Comparison of ENCODE assay signal across 21 cellular contexts in genomic region chr10:672992-673391, GRCh38. TPM values are rescaled to one million over a fixed set of nuclear protein-coding genes. Genes with fewer than 3 reads are reported as not detected.
DNase-seq lines count a peak whose midpoint lies in the region; ATAC-seq and TF ChIP-seq lines count a peak whose summit lies in the region.
"Had no signal": no experiment of that assay in that cellular context is flagged by ENCODE, and none has a peak within 500 bp of the region (broad histone marks: within the 10 kb centered on the region; RNA-seq: fewer than 3 reads in every experiment).

No MANE protein-coding gene starts in this region.

- ATAC-seq in GM18498 (IDR thresholded peaks at IDR 0.05; ENCODE audit: unreplicated experiment) (no peak), HG03378 (IDR thresholded peaks at IDR 0.05; ENCODE audit: unreplicated experiment) (no peak)
- ATAC-seq: CD8-positive, alpha-beta T cell; GM12878; GM23338; HCT116 had no signal

- H3K4me3 ChIP-seq in colonic mucosa (no peak overlapping the region), esophagus muscularis mucosa (no peak overlapping the region)
- H3K4me3 ChIP-seq: BLaER1 treated with 17β-estradiol and CSF1 and Interleukin-3, amounts not matched to agents 10 nM and 100 nM; GM12878; GM23338 had no signal

- TF ChIP-seq EP300 in esophagus muscularis mucosa (IDR thresholded peaks at IDR 0.05), result no peak

- TF ChIP-seq POLR2A in esophagus muscularis mucosa (IDR thresholded peaks at IDR 0.05; ENCODE audit: low read depth), result no peak

- DNase-seq in colonic mucosa (peak; percentile 1), esophagus muscularis mucosa (ENCODE audit: extremely low spot score) (no peak), osteocyte (ENCODE audit: extremely low spot score, unreplicated experiment) (peak; percentile 42), NCI-H2081 treated with DMSO at 0.1 percent for 48 hours (lab: John Stamatoyannopoulos, UW) (no peak)
- no peak for DNase-seq in activated CD4-positive, alpha-beta T cell treated with anti-CD3 and anti-CD28 coated beads, Interleukin-2, amount 10 ng/mL, durations not matched to agents 7 days and 5 days
- DNase-seq: COR-L47, DMS 273 treated with DMSO at 0.1 percent for 48 hours, DMS53, DND-41, EL, HFFc6 had no signal

- H3K36me3 Mint-ChIP-seq in osteocyte (ENCODE audit: unreplicated experiment), result no peaks in the 10 kb centered on the region
- no peaks in the 10 kb centered on the region for H3K36me3 Mint-ChIP-seq in activated CD4-positive, alpha-beta T cell treated with anti-CD3 and anti-CD28 coated beads, Interleukin-2, amount 10 ng/mL, durations not matched to agents 7 days and 5 days (ENCODE audit: low read depth)
- H3K36me3 Mint-ChIP-seq: CD8-positive, alpha-beta T cell had no signal

- H3K9me3 ChIP-seq in colonic mucosa, result no peaks in the 10 kb centered on the region
- H3K9me3 ChIP-seq in esophagus muscularis mucosa, result no peaks in the 10 kb centered on the region

- intact Hi-C loops in colonic mucosa (cut with DNase I), result no loop called here
- intact Hi-C loops in esophagus muscularis mucosa (cut with DNase I), result no loop called here

- 75% methylated on average over 5 of the region's 5 CpGs for WGBS in esophagus muscularis mucosa

- POLR2A ChIA-PET in activated CD4-positive, alpha-beta T cell treated with anti-CD3 and anti-CD28 coated beads, Interleukin-2, amount 10 ng/mL, durations not matched to agents 7 days and 5 days (lab: Charles Lee), result no interaction called here

- no peaks in the 10 kb centered on the region for H3K27me3 Mint-ChIP-seq in osteocyte (ENCODE audit: unreplicated experiment)
- H3K27me3 Mint-ChIP-seq in activated CD4-positive, alpha-beta T cell treated with anti-CD3 and anti-CD28 coated beads, Interleukin-2, amount 10 ng/mL, durations not matched to agents 7 days and 5 days, result peaks cover 8% of the 10 kb centered on the region

- H3K27me3 ChIP-seq in colonic mucosa (no peaks in the 10 kb centered on the region), esophagus muscularis mucosa (no peaks in the 10 kb centered on the region)
- H3K27me3 ChIP-seq: BLaER1 treated with 17β-estradiol and CSF1 and Interleukin-3, amounts not matched to agents 10 nM and 100 nM had no signal

- H3K27ac ChIP-seq in colonic mucosa, result no peak overlapping the region
- H3K27ac ChIP-seq in esophagus muscularis mucosa (replicated peaks in 1 of 4), result peak overlapping the region in 3 of 4 donors; percentile 34 to 53 (median 43)
- H3K27ac ChIP-seq in temporal lobe (ENCODE audit: low read depth, low read length), result peak overlapping the region; percentile 22
- H3K27ac ChIP-seq: BLaER1 treated with 17β-estradiol and CSF1 and Interleukin-3, amounts not matched to agents 10 nM and 100 nM; HL-60 had no signal

- no peak for TF ChIP-seq CTCF in colonic mucosa (IDR thresholded peaks at IDR 0.05)
- TF ChIP-seq CTCF in esophagus muscularis mucosa (IDR thresholded peaks at IDR 0.05), result no peak
- no peak for TF ChIP-seq CTCF in osteocyte (IDR thresholded peaks at IDR 0.05)

- no peak overlapping the region for H3K9ac ChIP-seq in colonic mucosa (ENCODE audit: low read depth in 2 of 2, low read length in 2 of 2)
- H3K9ac ChIP-seq: BLaER1 treated with 17β-estradiol and CSF1 and Interleukin-3, amounts not matched to agents 10 nM and 100 nM had no signal

- no peak overlapping the region for H3K4me3 Mint-ChIP-seq in osteocyte (ENCODE audit: unreplicated experiment)
- H3K4me3 Mint-ChIP-seq in activated CD4-positive, alpha-beta T cell treated with anti-CD3 and anti-CD28 coated beads, Interleukin-2, amount 10 ng/mL, durations not matched to agents 7 days and 5 days, result no peak overlapping the region
- H3K4me3 Mint-ChIP-seq: B cell; CD8-positive, alpha-beta T cell; GM23338; HFFc6 had no signal

- CTCF ChIA-PET in activated CD4-positive, alpha-beta T cell treated with anti-CD3 and anti-CD28 coated beads, Interleukin-2, amount 10 ng/mL, durations not matched to agents 7 days and 5 days (lab: Charles Lee), result no interaction called here

- H3K36me3 ChIP-seq in colonic mucosa, result no peaks in the 10 kb centered on the region
- no peaks in the 10 kb centered on the region for H3K36me3 ChIP-seq in esophagus muscularis mucosa
- H3K36me3 ChIP-seq: BLaER1 treated with 17β-estradiol and CSF1 and Interleukin-3, amounts not matched to agents 10 nM and 100 nM had no signal

- H3K4me1 Mint-ChIP-seq in osteocyte (ENCODE audit: unreplicated experiment), result peaks cover 18% of the 10 kb centered on the region
- H3K4me1 Mint-ChIP-seq in activated CD4-positive, alpha-beta T cell treated with anti-CD3 and anti-CD28 coated beads, Interleukin-2, amount 10 ng/mL, durations not matched to agents 7 days and 5 days, result peaks cover 4% of the 10 kb centered on the region
- H3K4me1 Mint-ChIP-seq: B cell had no signal

- H3K9me3 Mint-ChIP-seq in osteocyte (ENCODE audit: unreplicated experiment), result peaks cover 9% of the 10 kb centered on the region
- peaks cover 10% of the 10 kb centered on the region for H3K9me3 Mint-ChIP-seq in activated CD4-positive, alpha-beta T cell treated with anti-CD3 and anti-CD28 coated beads, Interleukin-2, amount 10 ng/mL, durations not matched to agents 7 days and 5 days
- H3K9me3 Mint-ChIP-seq: CD8-positive, alpha-beta T cell had no signal

- no peak overlapping the region for H3K27ac Mint-ChIP-seq in osteocyte (ENCODE audit: unreplicated experiment)
- no peak overlapping the region for H3K27ac Mint-ChIP-seq in activated CD4-positive, alpha-beta T cell treated with anti-CD3 and anti-CD28 coated beads, Interleukin-2, amount 10 ng/mL, durations not matched to agents 7 days and 5 days
- H3K27ac Mint-ChIP-seq: B cell; CD8-positive, alpha-beta T cell; GM23338; HFFc6 had no signal

- H3K4me1 ChIP-seq in colonic mucosa, result no peaks in the 10 kb centered on the region
- peaks cover 18 to 56% (median 44%) of the 10 kb centered on the region in 4 donors for H3K4me1 ChIP-seq in esophagus muscularis mucosa

RNA-seq across cellular contexts. Expression of gene DIP2C, which starts 16.5 kb away (rescaled TPM):
- total RNA-seq in colonic mucosa (10 to 100 TPM in 1 of 2 donors, 1 to 10 TPM in 1; 7.6 to 11.2 TPM), esophagus muscularis mucosa (10 to 100 TPM; 38.6 to 66.4 (median 55.7) TPM), osteocyte (36.8 and 36.9 TPM in 2 replicates), temporal lobe (46.0 TPM)
- 1 to 10 TPM; 2.0 to 2.3 TPM for total RNA-seq in activated CD4-positive, alpha-beta T cell treated with anti-CD3 and anti-CD28 coated beads, Interleukin-2, amount 10 ng/mL, durations not matched to agents 7 days and 5 days

Comparison
In these comparisons a context has a peak if more than half of its experiments do, and no peak if none do; other contexts are left out.
1. DNase-seq: peak in colonic mucosa (single experiment) and osteocyte (single experiment); none in esophagus muscularis mucosa (single experiment), activated CD4-positive, alpha-beta T cell treated with anti-CD3 and anti-CD28 coated beads, Interleukin-2, amount 10 ng/mL, durations not matched to agents 7 days and 5 days (single experiment) and NCI-H2081 treated with DMSO at 0.1 percent for 48 hours (single experiment).